Comparison of ENCODE assay signal across 41 cellular contexts in genomic region chr17:39304188-39304587, GRCh38.
"Had no signal": no experiment of that assay in that cellular context is flagged by ENCODE, and none has a peak within 500 bp of the region (broad histone marks: within the 10 kb centered on the region; RNA-seq: fewer than 3 reads in every experiment).

No MANE protein-coding gene starts in this region.

- H3K9me3 ChIP-seq: adrenal gland, ascending aorta, body of pancreas, breast epithelium had no signal

- H3K9me3 Mint-ChIP-seq: activated naive CD4-positive, alpha-beta T cell treated with anti-CD3 and anti-CD28 coated beads for 36 hours; activated naive CD4-positive, alpha-beta T cell treated with anti-CD3 and anti-CD28 coated beads, Interleukin-2, amount 10 ng/mL, durations not matched to agents 7 days and 5 days; activated naive CD4-positive, alpha-beta T cell treated with anti-CD3 and anti-CD28 coated beads, Interleukin-2, amount 50 U/mL, for 24 hours; activated naive CD4-positive, alpha-beta T cell treated with anti-CD3 and anti-CD28 coated beads, Interleukin-2, amount 50 U/mL, for 72 hours; activated naive CD8-positive, alpha-beta T cell treated with anti-CD3 and anti-CD28 coated beads for 36 hours; activated naive CD8-positive, alpha-beta T cell treated with anti-CD3 and anti-CD28 coated beads, Interleukin-2, amount 10 ng/mL, durations not matched to agents 7 days and 5 days; activated naive CD8-positive, alpha-beta T cell treated with anti-CD3 and anti-CD28 coated beads, Interleukin-2, amount 50 U/mL, for 24 hours; activated T-cell treated with anti-CD3 and anti-CD28 coated beads, Interleukin-2, amount 50 U/mL, for 24 hours; activated T-cell treated with anti-CD3 and anti-CD28 coated beads, Interleukin-2, amount 50 U/mL, for 4 hours; activated T-cell treated with anti-CD3 and anti-CD28 coated beads, Interleukin-2, amount 50 U/mL, for 72 hours; activated T-helper 1 cell treated with anti-CD3 and anti-CD28 coated beads, Interleukin-12 subunit alpha, Interleukin-12 subunit beta, Interleukin-2, Interleukin-4 antibody, amounts not matched to agents 30 ng/mL and 10 ng/mL and 1 ng/mL, durations not matched to agents 14 hours and 24 hours and 36 hours; activated T-helper 17 cell treated with anti-CD3 and anti-CD28 coated beads, Interleukin-2, amount 50 U/mL, for 72 hours; activated T-helper 2 cell treated with anti-CD3 and anti-CD28 coated beads, Interferon-gamma antibody, Interleukin-2, Interleukin-4, amounts not matched to agents 10 μg/mL and 5 μg/mL and 100 μg/mL, durations not matched to agents 14 hours and 24 hours and 36 hours; brain; central memory CD8-positive, alpha-beta T cell had no signal

- DNase-seq: activated effector memory CD4-positive, alpha-beta T cell treated with anti-CD3 and anti-CD28 coated beads, Interleukin-2, amount 50 U/mL, for 16 hours; activated effector memory CD4-positive, alpha-beta T cell treated with Interleukin-2 at 50 U/mL for 16 hours; activated gamma-delta T cell; activated gamma-delta T cell treated with Interleukin-2 at 50 U/mL for 16 hours; activated naive CD4-positive, alpha-beta T cell; activated naive CD4-positive, alpha-beta T cell treated with anti-CD3 and anti-CD28 coated beads for 36 hours; activated naive CD4-positive, alpha-beta T cell treated with anti-CD3 and anti-CD28 coated beads, Interleukin-2, amount 10 ng/mL, durations not matched to agents 7 days and 5 days; activated naive CD4-positive, alpha-beta T cell treated with anti-CD3 and anti-CD28 coated beads, Interleukin-2, amount 50 U/mL, for 16 hours; activated naive CD4-positive, alpha-beta T cell treated with Interleukin-2 at 50 U/mL for 16 hours; activated naive CD8-positive, alpha-beta T cell treated with anti-CD3 and anti-CD28 coated beads for 36 hours; activated naive CD8-positive, alpha-beta T cell treated with anti-CD3 and anti-CD28 coated beads, Interleukin-2, amount 10 ng/mL, durations not matched to agents 7 days and 5 days; activated naive CD8-positive, alpha-beta T cell treated with anti-CD3 and anti-CD28 coated beads, Interleukin-2, amount 50 U/mL, for 24 hours; activated T-cell treated with anti-CD3 and anti-CD28 coated beads for 4 hours; activated T-cell treated with anti-CD3 and anti-CD28 coated beads, Interleukin-2, amount 50 U/mL, for 1 hour; activated T-cell treated with anti-CD3 and anti-CD28 coated beads, Interleukin-2, amount 50 U/mL, for 24 hours; activated T-cell treated with anti-CD3 and anti-CD28 coated beads, Interleukin-2, amount 50 U/mL, for 4 hours; activated T-cell treated with anti-CD3 and anti-CD28 coated beads, Interleukin-2, amount 50 U/mL, for 48 hours; activated T-cell treated with anti-CD3 and anti-CD28 coated beads, Interleukin-2, amount 50 U/mL, for 72 hours; adrenal gland; amniotic stem cell; amygdala; anterior cingulate cortex; aorta; body of pancreas; brain microvascular endothelial cell; caudate nucleus; central memory CD4-positive, alpha-beta T cell; cerebellar nuclear complex had no signal

- ATAC-seq: activated naive CD4-positive, alpha-beta T cell treated with anti-CD3 and anti-CD28 coated beads, Interleukin-2, amount 50 U/mL, for 72 hours; activated naive CD8-positive, alpha-beta T cell treated with anti-CD3 and anti-CD28 coated beads, Interleukin-2, amount 50 U/mL, for 24 hours; activated T-cell treated with anti-CD3 and anti-CD28 coated beads, Interleukin-2, amount 50 U/mL, for 4 hours; activated T-cell treated with anti-CD3 and anti-CD28 coated beads, Interleukin-2, amount 50 U/mL, for 72 hours; activated T-helper 17 cell treated with anti-CD3 and anti-CD28 coated beads, Interleukin-2, amount 50 U/mL, for 72 hours; body of pancreas had no signal

- H3K36me3 ChIP-seq: brain microvascular endothelial cell, breast epithelium had no signal

- H3K27ac Mint-ChIP-seq: activated naive CD4-positive, alpha-beta T cell treated with anti-CD3 and anti-CD28 coated beads for 36 hours; activated naive CD4-positive, alpha-beta T cell treated with anti-CD3 and anti-CD28 coated beads, Interleukin-2, amount 10 ng/mL, durations not matched to agents 7 days and 5 days; activated naive CD4-positive, alpha-beta T cell treated with anti-CD3 and anti-CD28 coated beads, Interleukin-2, amount 50 U/mL, for 24 hours; activated naive CD4-positive, alpha-beta T cell treated with anti-CD3 and anti-CD28 coated beads, Interleukin-2, amount 50 U/mL, for 72 hours; activated naive CD8-positive, alpha-beta T cell; activated naive CD8-positive, alpha-beta T cell treated with anti-CD3 and anti-CD28 coated beads for 36 hours; activated naive CD8-positive, alpha-beta T cell treated with anti-CD3 and anti-CD28 coated beads, Interleukin-2, amount 10 ng/mL, durations not matched to agents 7 days and 5 days; activated naive CD8-positive, alpha-beta T cell treated with anti-CD3 and anti-CD28 coated beads, Interleukin-2, amount 50 U/mL, for 24 hours; activated T-cell treated with anti-CD3 and anti-CD28 coated beads, Interleukin-2, amount 50 U/mL, for 24 hours; activated T-cell treated with anti-CD3 and anti-CD28 coated beads, Interleukin-2, amount 50 U/mL, for 72 hours; activated T-helper 1 cell treated with anti-CD3 and anti-CD28 coated beads, Interleukin-12 subunit alpha, Interleukin-12 subunit beta, Interleukin-2, Interleukin-4 antibody, amounts not matched to agents 30 ng/mL and 10 ng/mL and 1 ng/mL, durations not matched to agents 14 hours and 24 hours and 36 hours; activated T-helper 17 cell treated with anti-CD3 and anti-CD28 coated beads, Interleukin-2, amount 50 U/mL, for 72 hours; activated T-helper 2 cell treated with anti-CD3 and anti-CD28 coated beads, Interferon-gamma antibody, Interleukin-2, Interleukin-4, amounts not matched to agents 10 μg/mL and 5 μg/mL and 100 μg/mL, durations not matched to agents 14 hours and 24 hours and 36 hours; brain had no signal

- H3K4me1 ChIP-seq: breast epithelium had no signal

- FAIRE-seq: astrocyte, bronchial epithelial cell had no signal

- H3K27ac ChIP-seq: adrenal gland, ascending aorta, body of pancreas, brain microvascular endothelial cell, breast epithelium, cardiac muscle cell had no signal

- H3K4me3 Mint-ChIP-seq: activated naive CD4-positive, alpha-beta T cell treated with anti-CD3 and anti-CD28 coated beads for 36 hours; activated naive CD4-positive, alpha-beta T cell treated with anti-CD3 and anti-CD28 coated beads, Interleukin-2, amount 10 ng/mL, durations not matched to agents 7 days and 5 days; activated naive CD4-positive, alpha-beta T cell treated with anti-CD3 and anti-CD28 coated beads, Interleukin-2, amount 50 U/mL, for 24 hours; activated naive CD8-positive, alpha-beta T cell; activated naive CD8-positive, alpha-beta T cell treated with anti-CD3 and anti-CD28 coated beads for 36 hours; activated naive CD8-positive, alpha-beta T cell treated with anti-CD3 and anti-CD28 coated beads, Interleukin-2, amount 10 ng/mL, durations not matched to agents 7 days and 5 days; activated naive CD8-positive, alpha-beta T cell treated with anti-CD3 and anti-CD28 coated beads, Interleukin-2, amount 50 U/mL, for 24 hours; activated T-cell treated with anti-CD3 and anti-CD28 coated beads, Interleukin-2, amount 50 U/mL, for 24 hours; activated T-cell treated with anti-CD3 and anti-CD28 coated beads, Interleukin-2, amount 50 U/mL, for 4 hours; activated T-cell treated with anti-CD3 and anti-CD28 coated beads, Interleukin-2, amount 50 U/mL, for 72 hours; activated T-helper 1 cell treated with anti-CD3 and anti-CD28 coated beads, Interleukin-12 subunit alpha, Interleukin-12 subunit beta, Interleukin-2, Interleukin-4 antibody, amounts not matched to agents 30 ng/mL and 10 ng/mL and 1 ng/mL, durations not matched to agents 14 hours and 24 hours and 36 hours; activated T-helper 17 cell treated with anti-CD3 and anti-CD28 coated beads, Interleukin-2, amount 50 U/mL, for 72 hours; brain; central memory CD8-positive, alpha-beta T cell had no signal

- H3K4me1 Mint-ChIP-seq: activated naive CD4-positive, alpha-beta T cell treated with anti-CD3 and anti-CD28 coated beads, Interleukin-2, amount 10 ng/mL, durations not matched to agents 7 days and 5 days; activated naive CD4-positive, alpha-beta T cell treated with anti-CD3 and anti-CD28 coated beads, Interleukin-2, amount 50 U/mL, for 24 hours; activated naive CD8-positive, alpha-beta T cell treated with anti-CD3 and anti-CD28 coated beads, Interleukin-2, amount 10 ng/mL, durations not matched to agents 7 days and 5 days; activated T-helper 17 cell treated with anti-CD3 and anti-CD28 coated beads, Interleukin-2, amount 50 U/mL, for 72 hours; central memory CD8-positive, alpha-beta T cell had no signal

- H3K36me3 Mint-ChIP-seq: activated naive CD4-positive, alpha-beta T cell treated with anti-CD3 and anti-CD28 coated beads, Interleukin-2, amount 50 U/mL, for 72 hours had no signal

- H3K4me3 ChIP-seq: adrenal gland, ascending aorta, body of pancreas, breast epithelium, cardiac muscle cell had no signal

- H3K27me3 ChIP-seq: adrenal gland, ascending aorta, body of pancreas, brain microvascular endothelial cell, breast epithelium, cardiac muscle cell had no signal
